ENCODE assay signal across 8 cellular contexts in genomic region chr1:77977989-77978292, GRCh38. TPM values are rescaled to one million over a fixed set of nuclear protein-coding genes. Genes with fewer than 3 reads are reported as not detected.
DNase-seq lines count a peak whose midpoint lies in the region; ATAC-seq and TF ChIP-seq lines count a peak whose summit lies in the region.

No MANE protein-coding gene starts in this region.

- H3K9me3 ChIP-seq in BLaER1: no peaks in the 10 kb centered on the region
- no peaks in the 10 kb centered on the region for H3K9me3 ChIP-seq in HUES48 (ENCODE audit: control insufficient read depth, insufficient read depth, low read length)
- no peaks in the 10 kb centered on the region for H3K9me3 ChIP-seq in duodenal mucosa (ENCODE audit: control insufficient read depth in 1 of 2, low read length in 2 of 2)
- no peaks in the 10 kb centered on the region for H3K9me3 ChIP-seq in neural cell (ENCODE audit: low read length)

- H3K27ac ChIP-seq in BLaER1 (peak overlapping the region; percentile 99), HUES48 (ENCODE audit: low read depth, low read length) (peak overlapping the region; percentile 99), duodenal mucosa (ENCODE audit: low read depth, low read length) (peak overlapping the region; percentile 98), neural cell (ENCODE audit: low read length) (peak overlapping the region; percentile 100)

- TF ChIP-seq CTCF in neural cell (IDR thresholded peaks at IDR 0.05; ENCODE audit: poor library complexity, severe bottlenecking): no peak

- peak overlapping the region; percentile 94 for H2AFZ ChIP-seq in neural cell (ENCODE audit: low read depth, low read length)

- H3K9me2 ChIP-seq in neural cell (ENCODE audit: insufficient read depth, low read length): no peaks in the 10 kb centered on the region

- DNase-seq in medulla oblongata (ENCODE audit: extremely low spot score): no peak
- DNase-seq in NCI-H2171 (lab: John Stamatoyannopoulos, UW): no peak

- peaks cover 5% of the 10 kb centered on the region for H3F3A ChIP-seq in neural cell (ENCODE audit: insufficient read depth, low read length, poor library complexity, severe bottlenecking)

- H3K9ac ChIP-seq in BLaER1: peak overlapping the region; percentile 99
- H3K9ac ChIP-seq in HUES48 (ENCODE audit: low read depth, low read length): peak overlapping the region; percentile 99
- peak overlapping the region; percentile 97 to 100 for H3K9ac ChIP-seq in duodenal mucosa (ENCODE audit: low read depth in 1 of 2, low read length in 2 of 2)
- peak overlapping the region; percentile 99 for H3K9ac ChIP-seq in neural cell (ENCODE audit: low read length)

- no peaks in the 10 kb centered on the region for H3K27me3 ChIP-seq in BLaER1
- no peaks in the 10 kb centered on the region for H3K27me3 ChIP-seq in HUES48 (ENCODE audit: control insufficient read depth, insufficient read depth, low read length)
- no peaks in the 10 kb centered on the region for H3K27me3 ChIP-seq in duodenal mucosa (ENCODE audit: control insufficient read depth in 1 of 2, insufficient read depth in 2 of 2, low read length in 2 of 2)
- no peaks in the 10 kb centered on the region for H3K27me3 ChIP-seq in neural cell (ENCODE audit: insufficient read depth, low read depth, low read length)

- ATAC-seq in GM18519 (IDR thresholded peaks at IDR 0.05; ENCODE audit: low FRiP score, unreplicated experiment): no peak
- ATAC-seq in HG03565 (IDR thresholded peaks at IDR 0.05; ENCODE audit: unreplicated experiment): no peak

- H3K4me1 ChIP-seq in BLaER1 (peaks cover 49% of the 10 kb centered on the region), HUES48 (ENCODE audit: control insufficient read depth, insufficient read depth, low read length) (peaks cover 24% of the 10 kb centered on the region), duodenal mucosa (ENCODE audit: control insufficient read depth in 1 of 2, insufficient read depth in 2 of 2, low read length in 2 of 2) (peaks cover 27 to 35% of the 10 kb centered on the region in 2 donors)

- H3K36me3 ChIP-seq in BLaER1: peaks cover 46% of the 10 kb centered on the region
- H3K36me3 ChIP-seq in HUES48 (ENCODE audit: control insufficient read depth, insufficient read depth, low read length): peaks cover 27% of the 10 kb centered on the region
- peaks cover 0 to 2% of the 10 kb centered on the region in 2 donors for H3K36me3 ChIP-seq in duodenal mucosa (ENCODE audit: control insufficient read depth in 1 of 2, insufficient read depth in 2 of 2, low read length in 2 of 2)
- peaks cover 3% of the 10 kb centered on the region for H3K36me3 ChIP-seq in neural cell (ENCODE audit: insufficient read depth, low read length)

- H4K20me1 ChIP-seq in BLaER1 (peaks cover 52% of the 10 kb centered on the region), neural cell (ENCODE audit: insufficient read depth) (peaks cover 22% of the 10 kb centered on the region)

- TF ChIP-seq EP300 in neural cell (conservative IDR thresholded peaks at IDR 0.05; ENCODE audit: poor library complexity, severe bottlenecking): no peak

- no peak for TF ChIP-seq RAD21 in neural cell (conservative IDR thresholded peaks at IDR 0.05)

- peak overlapping the region; percentile 81 for H3K4me3 ChIP-seq in BLaER1
- H3K4me3 ChIP-seq in HUES48 (ENCODE audit: low read depth, low read length): peak overlapping the region; percentile 86
- peak overlapping the region; percentile 94 to 99 for H3K4me3 ChIP-seq in duodenal mucosa (ENCODE audit: low read depth in 1 of 2, low read length in 2 of 2)
- H3K4me3 ChIP-seq in neural cell (ENCODE audit: low read length): peak overlapping the region; percentile 90

- H3K4me2 ChIP-seq in BLaER1 (peak overlapping the region; percentile 89), neural cell (ENCODE audit: low read length) (peak overlapping the region; percentile 80)

- peaks cover 73% of the 10 kb centered on the region for H3K79me2 ChIP-seq in neural cell (replicated peaks; ENCODE audit: insufficient read depth, low read length)

TF ChIP-seq in neural cell, 6 proteins besides CTCF, POLR2A, EP300 and RAD21:
- TF ChIP-seq SMC3 (conservative IDR thresholded peaks at IDR 0.05; ENCODE audit: poor library complexity) (no peak), MXI1 (conservative IDR thresholded peaks at IDR 0.05; ENCODE audit: poor library complexity, severe bottlenecking) (no peak), POLR2AphosphoS5 (IDR thresholded peaks at IDR 0.05) (no peak), TAF1 (IDR thresholded peaks at IDR 0.05; ENCODE audit: low read depth) (no peak), REST (IDR thresholded peaks at IDR 0.05; ENCODE audit: borderline replicate concordance) (no peak), EZH2 (IDR thresholded peaks at IDR 0.05; ENCODE audit: borderline replicate concordance, insufficient read depth, low read length, poor library complexity, severe bottlenecking) (no peak)

RNA-seq across cellular contexts. Expression of gene FUBP1, which starts 0.9 kb away (rescaled TPM):
- polyA plus RNA-seq in neural cell: 569 and 630 TPM in 2 replicates
- polyA minus RNA-seq in neural cell: 465 and 535 TPM in 2 replicates

RNA-seq across cellular contexts. Expression of gene DNAJB4, which starts 26.8 kb away (rescaled TPM):
- polyA plus RNA-seq in neural cell: 39.4 and 42.2 TPM in 2 replicates
- 42.1 and 46.3 TPM in 2 replicates for polyA minus RNA-seq in neural cell
